ENCODE assay signal across 8 cellular contexts in the genomic region with DNA sequence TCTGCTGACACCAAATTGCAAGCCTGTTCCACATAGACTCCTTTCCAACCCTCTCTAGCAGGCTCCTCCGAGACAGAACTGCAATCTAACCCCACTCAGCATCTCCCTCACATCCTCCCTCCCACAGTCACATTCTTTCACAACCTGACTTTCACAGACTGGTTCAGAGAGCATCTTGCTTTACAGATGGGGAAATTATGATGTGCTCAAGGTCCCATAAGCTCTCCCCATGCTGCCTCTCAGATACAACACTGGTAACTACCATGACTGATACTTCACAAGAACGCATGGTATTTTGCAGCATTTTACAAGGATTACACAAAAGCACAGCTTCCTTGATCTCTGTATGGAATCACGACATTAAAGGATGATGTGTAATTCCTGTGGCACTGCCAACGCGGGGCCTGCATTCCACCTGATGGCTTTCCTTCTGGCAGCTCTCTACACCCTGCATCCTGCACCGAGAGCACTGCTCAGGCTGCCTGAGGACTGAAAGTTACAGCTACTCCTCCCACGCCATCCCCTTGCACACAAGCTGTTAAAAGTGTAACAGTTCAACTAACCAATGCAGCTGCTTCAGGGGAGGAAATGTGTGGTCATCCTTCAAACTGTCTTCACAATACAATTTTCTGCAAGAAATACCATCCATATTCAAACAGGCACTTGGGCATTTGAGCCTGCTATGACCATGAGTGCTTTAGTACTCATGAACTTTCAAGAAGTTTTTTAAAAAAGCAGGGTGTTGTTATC. TPM values are rescaled to one million over a fixed set of nuclear protein-coding genes. Genes with fewer than 3 reads are reported as not detected.
DNase-seq lines count a peak whose midpoint lies in the region; ATAC-seq, FAIRE-seq and TF ChIP-seq lines count a peak whose summit lies in the region.

No MANE protein-coding gene starts in this region.

- H3K4me3 ChIP-seq in endothelial cell of umbilical vein (replicated peaks in 1 of 3; ENCODE audit: insufficient read depth in 1 of 3, low read depth in 1 of 3, low read length in 3 of 3), result no peak overlapping the region

- intact Hi-C loops in endothelial cell of umbilical vein (cut with micrococcal nuclease), result loop anchor here (1.0 to 2.0 kb wide), 3 partner anchors 9 to 15 kb away; no protein-coding TSS in a partner anchor

- TF ChIP-seq POLR2A in endothelial cell of umbilical vein (IDR thresholded peaks at IDR 0.05; ENCODE audit: low read depth, low read length), result no peak

- TF ChIP-seq CTCF in endothelial cell of umbilical vein (IDR thresholded peaks at IDR 0.05; ENCODE audit: extremely low read depth in 1 of 2, insufficient read depth in 1 of 2, low read depth in 1 of 2, low read length in 2 of 2), result no peak

- no peaks in the 10 kb centered on the region for H3K27me3 ChIP-seq in endothelial cell of umbilical vein (ENCODE audit: control insufficient read depth in 2 of 2, insufficient read depth in 2 of 2, low read length in 2 of 2)

- FAIRE-seq in endothelial cell of umbilical vein (lab: Jason Lieb, UNC), result peak; percentile 69

- DNase-seq in activated T-cell treated with anti-CD3 and anti-CD28 coated beads for 24 hours (ENCODE audit: low read depth), result peak; percentile 65
- no peak for DNase-seq in activated T-cell treated with anti-CD3 and anti-CD28 coated beads, Interleukin-2, amount 50 U/mL, for 1 hour
- no peak for DNase-seq in endothelial cell of umbilical vein (ENCODE audit: low read depth, low spot score)
- peak; percentile 59 to 69 for DNase-seq in stimulated activated CD4-positive, alpha-beta T cell treated with anti-CD3 and anti-CD28 coated beads, Interleukin-15, amount 100 ng/mL, for 48 hours (ENCODE audit: low read depth in 2 of 2)
- no peak for DNase-seq in NCI-H2227 (lab: John Stamatoyannopoulos, UW; ENCODE audit: unreplicated experiment)
- no peak for DNase-seq in HK-2 (ENCODE audit: unreplicated experiment)

- H3K4me1 ChIP-seq in endothelial cell of umbilical vein (ENCODE audit: control insufficient read depth, extremely low read depth, insufficient read depth, low read length), result peaks cover 45% of the 10 kb centered on the region

- CTCF ChIA-PET in endothelial cell of umbilical vein (lab: Charles Lee), result interaction anchor here (0.9 to 4.2 kb wide), 14 partner anchors 8 to 146 kb away, joined by 3 to 25 read pairs (median 4); no protein-coding TSS in a partner anchor

- POLR2A ChIA-PET in endothelial cell of umbilical vein (lab: Charles Lee), result interaction anchor here (1.2 kb wide), 1 partner anchor 9 kb away, joined by 3 read pairs; no protein-coding TSS in a partner anchor

- BruUV-seq in endothelial cell of umbilical vein (replicated peaks; lab: Mats Ljungman, UMichigan), result no TSS peak

- dilution Hi-C loops in endothelial cell of umbilical vein (cut with MboI; ENCODE audit: extremely low pct_ligation_motif_present, low sequenced_read_pairs), result no loop called here

- no peaks in the 10 kb centered on the region for H3K27me3 Mint-ChIP-seq in T-helper 1 cell treated with Interleukin-12 subunit alpha and Interleukin-12 subunit beta and Interleukin-4 antibody, amounts not matched to agents 30 μg/mL and 1 μg/mL, for 36 hours (ENCODE audit: low read depth)

- H3K36me3 Mint-ChIP-seq in T-helper 1 cell treated with Interleukin-12 subunit alpha and Interleukin-12 subunit beta and Interleukin-4 antibody, amounts not matched to agents 30 μg/mL and 1 μg/mL, for 36 hours (ENCODE audit: low read depth), result peaks cover 37% of the 10 kb centered on the region

- peaks cover 81% of the 10 kb centered on the region for H3K4me1 Mint-ChIP-seq in T-helper 1 cell treated with Interleukin-12 subunit alpha and Interleukin-12 subunit beta and Interleukin-4 antibody, amounts not matched to agents 30 μg/mL and 1 μg/mL, for 36 hours (ENCODE audit: low read depth)

- peak overlapping the region; percentile 81 for H3K4me3 Mint-ChIP-seq in T-helper 1 cell treated with Interleukin-12 subunit alpha and Interleukin-12 subunit beta and Interleukin-4 antibody, amounts not matched to agents 30 μg/mL and 1 μg/mL, for 36 hours

- no peak overlapping the region for H3K9ac ChIP-seq in endothelial cell of umbilical vein (replicated peaks; ENCODE audit: extremely low read depth, insufficient read depth, low read length)

- ATAC-seq in HG03064 (IDR thresholded peaks at IDR 0.05; ENCODE audit: low read depth, unreplicated experiment), result peak; percentile 51

- H3K9me3 ChIP-seq in endothelial cell of umbilical vein (replicated peaks; ENCODE audit: control insufficient read depth, insufficient read depth, low read length), result no peaks in the 10 kb centered on the region

- H3K4me2 ChIP-seq in endothelial cell of umbilical vein (ENCODE audit: insufficient read depth, low read length), result no peak overlapping the region

- peaks cover 11% of the 10 kb centered on the region for H3K79me2 ChIP-seq in endothelial cell of umbilical vein (ENCODE audit: control insufficient read depth, insufficient read depth, low read length)

- H3K9me1 ChIP-seq in endothelial cell of umbilical vein (replicated peaks; ENCODE audit: control insufficient read depth, extremely low read depth, insufficient read depth, low read length), result no peaks in the 10 kb centered on the region

- no peak overlapping the region for H3K27ac ChIP-seq in endothelial cell of umbilical vein (ENCODE audit: insufficient read depth, low read depth, low read length)

- no peaks in the 10 kb centered on the region for H4K20me1 ChIP-seq in endothelial cell of umbilical vein (replicated peaks; ENCODE audit: control insufficient read depth, extremely low read depth, insufficient read depth, low read length)

- peak overlapping the region; percentile 98 for H3K27ac Mint-ChIP-seq in T-helper 1 cell treated with Interleukin-12 subunit alpha and Interleukin-12 subunit beta and Interleukin-4 antibody, amounts not matched to agents 30 μg/mL and 1 μg/mL, for 36 hours

- H3K36me3 ChIP-seq in endothelial cell of umbilical vein (ENCODE audit: control insufficient read depth in 2 of 2, extremely low read depth in 1 of 2, insufficient read depth in 2 of 2, low read length in 2 of 2), result no peaks in the 10 kb centered on the region

- no peaks in the 10 kb centered on the region for H3K9me3 Mint-ChIP-seq in T-helper 1 cell treated with Interleukin-12 subunit alpha and Interleukin-12 subunit beta and Interleukin-4 antibody, amounts not matched to agents 30 μg/mL and 1 μg/mL, for 36 hours

- no peak overlapping the region for H2AFZ ChIP-seq in endothelial cell of umbilical vein (ENCODE audit: low read depth, low read length)

TF ChIP-seq in endothelial cell of umbilical vein, 7 proteins besides CTCF, POLR2A, EP300 and RAD21:
- TF ChIP-seq, protein P1, sequence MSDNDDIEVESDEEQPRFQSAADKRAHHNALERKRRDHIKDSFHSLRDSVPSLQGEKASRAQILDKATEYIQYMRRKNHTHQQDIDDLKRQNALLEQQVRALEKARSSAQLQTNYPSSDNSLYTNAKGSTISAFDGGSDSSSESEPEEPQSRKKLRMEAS (IDR thresholded peaks at IDR 0.05; ENCODE audit: insufficient read depth, insufficient read length), result no peak
- TF ChIP-seq EZH2 (IDR thresholded peaks at IDR 0.05; ENCODE audit: borderline replicate concordance, low read depth, low read length, severe bottlenecking), result no peak
- no peak for TF ChIP-seq MYC (IDR thresholded peaks at IDR 0.05; ENCODE audit: low read depth, low read length)
- no peak for TF ChIP-seq JUN (IDR thresholded peaks at IDR 0.05; ENCODE audit: borderline replicate concordance, insufficient read depth, insufficient read length, low read depth)
- TF ChIP-seq FOS (IDR thresholded peaks at IDR 0.05; ENCODE audit: borderline replicate concordance, insufficient read depth, low read length), result no peak
- no peak for TF ChIP-seq POLR2AphosphoS5 (IDR thresholded peaks at IDR 0.05; ENCODE audit: insufficient read depth, low read depth, low read length)
- no peak for TF ChIP-seq GATA2 (IDR thresholded peaks at IDR 0.05; ENCODE audit: insufficient read depth, insufficient read length, low read depth, low read length)
TF ChIP-seq in endothelial cell of umbilical vein: peak in this region for 0.

RNA-seq across cellular contexts. Expression of gene TBC1D2B, which starts 27.6 kb away (rescaled TPM):
- 45.4 and 46.1 TPM in 2 replicates for total RNA-seq in endothelial cell of umbilical vein
- 30.1 and 30.8 TPM in 2 replicates for polyA plus RNA-seq in endothelial cell of umbilical vein
- 22.8 and 24.3 TPM in 2 replicates for polyA plus RNA-seq in endothelial cell of umbilical vein (2011; cell fraction: cytosol; rRNA removed)
- polyA plus RNA-seq in endothelial cell of umbilical vein (2011; cell fraction: nucleus; rRNA removed), result 96.5 and 114 TPM in 2 replicates
- polyA plus RNA-seq in endothelial cell of umbilical vein (2012), result 25.8 and 28.4 TPM in 2 replicates
- 55.3 and 60.7 TPM in 2 replicates for polyA minus RNA-seq in endothelial cell of umbilical vein
- polyA minus RNA-seq in endothelial cell of umbilical vein (2011; cell fraction: cytosol; rRNA and poly(A)+ RNA removed), result 10.5 TPM
- 61.2 and 71.6 TPM in 2 replicates for polyA minus RNA-seq in endothelial cell of umbilical vein (2011; cell fraction: nucleus; rRNA and poly(A)+ RNA removed)

RNA-seq across cellular contexts. Expression of gene SH2D7, which starts 42.5 kb away (rescaled TPM):
- not detected in 2 replicates for total RNA-seq in endothelial cell of umbilical vein
- polyA plus RNA-seq in endothelial cell of umbilical vein, result not detected in 2 replicates
- not detected in 2 replicates for polyA plus RNA-seq in endothelial cell of umbilical vein (2011; cell fraction: cytosol; rRNA removed)
- not detected in 2 replicates for polyA plus RNA-seq in endothelial cell of umbilical vein (2011; cell fraction: nucleus; rRNA removed)
- 0.08 TPM in 1 of 2 replicates, not detected in the other for polyA plus RNA-seq in endothelial cell of umbilical vein (2012)
- not detected in 2 replicates for polyA minus RNA-seq in endothelial cell of umbilical vein
- not detected for polyA minus RNA-seq in endothelial cell of umbilical vein (2011; cell fraction: cytosol; rRNA and poly(A)+ RNA removed)
- polyA minus RNA-seq in endothelial cell of umbilical vein (2011; cell fraction: nucleus; rRNA and poly(A)+ RNA removed), result not detected in 2 replicates

Comparison
In these comparisons a context has a peak if more than half of its experiments do, and no peak if none do; other contexts are left out.
1. DNase-seq: peak in activated T-cell treated with anti-CD3 and anti-CD28 coated beads for 24 hours (single experiment) and stimulated activated CD4-positive, alpha-beta T cell treated with anti-CD3 and anti-CD28 coated beads, Interleukin-15, amount 100 ng/mL, for 48 hours (2 of 2); none in activated T-cell treated with anti-CD3 and anti-CD28 coated beads, Interleukin-2, amount 50 U/mL, for 1 hour (single experiment), endothelial cell of umbilical vein (single experiment), NCI-H2227 (single experiment) and HK-2 (single experiment).